8 cellular contexts compared by ENCODE assay signal in the genomic region with DNA sequence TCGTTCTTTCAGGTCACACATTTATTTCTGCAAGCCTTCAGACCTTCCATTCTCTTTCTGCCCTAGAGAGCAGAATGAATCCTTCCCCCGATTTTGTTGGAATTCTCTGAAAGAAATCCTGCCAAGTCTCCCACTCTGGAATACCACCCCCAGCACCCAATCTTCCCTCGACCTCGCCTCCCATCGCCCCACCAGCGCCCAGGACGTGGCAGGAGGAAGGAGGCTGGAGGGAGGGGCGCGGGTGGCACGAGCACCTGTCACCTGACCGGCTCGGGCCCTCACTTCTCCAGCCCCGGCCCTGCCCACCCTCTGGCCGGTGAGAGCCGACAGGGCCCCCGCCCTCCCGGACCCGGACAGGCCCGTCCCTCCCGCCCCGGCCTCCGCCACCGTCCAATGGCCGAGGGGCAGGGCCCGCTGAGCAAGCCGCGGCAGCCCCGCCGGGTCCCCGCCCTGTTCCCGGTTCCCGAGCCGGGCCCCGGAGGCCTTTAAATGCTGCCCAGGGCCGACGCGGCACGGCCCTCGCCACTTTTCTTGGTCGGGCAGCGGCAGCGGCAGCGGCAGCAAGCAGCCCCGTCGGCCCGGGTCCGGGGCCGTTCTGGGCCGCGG. TPM values are rescaled to one million over a fixed set of nuclear protein-coding genes. Genes with fewer than 3 reads are reported as not detected.
DNase-seq lines count a peak whose midpoint lies in the region; ATAC-seq and TF ChIP-seq lines count a peak whose summit lies in the region.

A gene (plus strand): TSS at position 453 of the 606 bp plus-strand sequence. CDS start 384 bp downstream, outside the sequence.

- H3K27me3 Mint-ChIP-seq in CD4-positive, CD25-positive, alpha-beta regulatory T cell: peaks cover 43% of the 10 kb centered on the region

- TF ChIP-seq CTCF in breast epithelium (IDR thresholded peaks at IDR 0.05): no peak

- H3K9ac ChIP-seq in iPS-20b (ENCODE audit: low read depth, low read length) (peak within 1 kb of the TSS; percentile 76), skeletal muscle satellite cell (ENCODE audit: low read depth, low read length) (peak within 1 kb of the TSS; percentile 82)

- peak; percentile 33 for TF ChIP-seq POLR2A in breast epithelium (IDR thresholded peaks at IDR 0.05)

- H3K4me1 ChIP-seq in CD4-positive, CD25-positive, alpha-beta regulatory T cell (ENCODE audit: control insufficient read depth, insufficient read depth, low read length, poor library complexity, severe bottlenecking): peaks cover 6% of the 10 kb centered on the region
- H3K4me1 ChIP-seq in breast epithelium (no peaks in the 10 kb centered on the region), iPS-20b (ENCODE audit: insufficient read depth, low read length) (peaks cover 29% of the 10 kb centered on the region; the same call in 1 of the 2 replicates), skeletal muscle satellite cell (ENCODE audit: control insufficient read depth, insufficient read depth, low read length) (peaks cover 12% of the 10 kb centered on the region)

- H3K4me3 Mint-ChIP-seq in CD4-positive, CD25-positive, alpha-beta regulatory T cell: peak within 1 kb of the TSS; percentile 83 to 91 (median 89)

- no peaks in the 10 kb centered on the region for H3K9me3 Mint-ChIP-seq in CD4-positive, CD25-positive, alpha-beta regulatory T cell

- peak in 2 of 3 donors; percentile 4 to 18 for DNase-seq in CD4-positive, CD25-positive, alpha-beta regulatory T cell
- DNase-seq in breast epithelium (ENCODE audit: low spot score in 2 of 2) (peak; percentile 76 to 77), GOT3 (lab: John Stamatoyannopoulos, UW) (no peak)

- peak within 1 kb of the TSS; percentile 87 for H3K4me2 ChIP-seq in skeletal muscle satellite cell (ENCODE audit: low read length)

- H3K36me3 Mint-ChIP-seq in CD4-positive, CD25-positive, alpha-beta regulatory T cell: no peaks in the 10 kb centered on the region

- H3K4me1 Mint-ChIP-seq in CD4-positive, CD25-positive, alpha-beta regulatory T cell: peaks cover 0 to 11% (median 6%) of the 10 kb centered on the region in 4 donors

- H3K27me3 ChIP-seq in CD4-positive, CD25-positive, alpha-beta regulatory T cell (ENCODE audit: control insufficient read depth, insufficient read depth, low read length): peaks cover 18% of the 10 kb centered on the region
- H3K27me3 ChIP-seq in breast epithelium: no peaks in the 10 kb centered on the region
- H3K27me3 ChIP-seq in iPS-20b (ENCODE audit: insufficient read depth, low read length): no peaks in the 10 kb centered on the region
- peaks cover 5% of the 10 kb centered on the region for H3K27me3 ChIP-seq in skeletal muscle satellite cell (ENCODE audit: control insufficient read depth, insufficient read depth, low read length)

- no peak within 1 kb of the TSS for H3K27ac ChIP-seq in CD4-positive, CD25-positive, alpha-beta regulatory T cell (ENCODE audit: insufficient read depth, low read length, poor library complexity, severe bottlenecking)
- H3K27ac ChIP-seq in breast epithelium (peak within 1 kb of the TSS; percentile 97 to 99), iPS-20b (ENCODE audit: low read length) (peak within 1 kb of the TSS; percentile 88)

- H3K36me3 ChIP-seq in CD4-positive, CD25-positive, alpha-beta regulatory T cell (ENCODE audit: control insufficient read depth, insufficient read depth, low read length): no peaks in the 10 kb centered on the region
- H3K36me3 ChIP-seq in breast epithelium (no peaks in the 10 kb centered on the region), iPS-20b (ENCODE audit: insufficient read depth, low read depth, low read length) (peaks cover 29% of the 10 kb centered on the region), skeletal muscle satellite cell (ENCODE audit: insufficient read depth, low read length) (no peaks in the 10 kb centered on the region)

- no peaks in the 10 kb centered on the region for H3K9me3 ChIP-seq in CD4-positive, CD25-positive, alpha-beta regulatory T cell (ENCODE audit: control insufficient read depth in 2 of 2, low read length in 2 of 2)
- no peaks in the 10 kb centered on the region for H3K9me3 ChIP-seq in breast epithelium
- H3K9me3 ChIP-seq in iPS-20b (ENCODE audit: insufficient read depth, low read depth, low read length): no peaks in the 10 kb centered on the region
- H3K9me3 ChIP-seq in skeletal muscle satellite cell (replicated peaks; ENCODE audit: low read length): no peaks in the 10 kb centered on the region

- intact Hi-C loops in breast epithelium (cut with DNase I; ENCODE audit: low total_unique reads): no loop called here

- peak within 1 kb of the TSS in 1 of 3 donors; percentile 12 for H3K27ac Mint-ChIP-seq in CD4-positive, CD25-positive, alpha-beta regulatory T cell

- peak within 1 kb of the TSS; percentile 59 for H3K4me3 ChIP-seq in CD4-positive, CD25-positive, alpha-beta regulatory T cell (ENCODE audit: low read depth, low read length)
- H3K4me3 ChIP-seq in breast epithelium: peak within 1 kb of the TSS; percentile 72 to 83 (median 83)
- H3K4me3 ChIP-seq in iPS-20b (ENCODE audit: low read length): peak within 1 kb of the TSS; percentile 88
- H3K4me3 ChIP-seq in skeletal muscle satellite cell (ENCODE audit: low read length): peak within 1 kb of the TSS; percentile 82

- peak; percentile 15 to 32 for ATAC-seq in CD4-positive, CD25-positive, alpha-beta regulatory T cell (ENCODE audit: low read depth in 2 of 2)
- ATAC-seq in GM18868 (IDR thresholded peaks at IDR 0.05; ENCODE audit: unreplicated experiment): peak; percentile 61
- ATAC-seq in HG03066 (IDR thresholded peaks at IDR 0.05; ENCODE audit: low read depth, unreplicated experiment): peak; percentile 53

TF ChIP-seq in PFSK-1, 5 proteins besides CTCF, POLR2A, EP300 and RAD21:
- peak; percentile 26; the same call in 1 of the 2 replicates for TF ChIP-seq POLR2AphosphoS5 (IDR thresholded peaks at IDR 0.05; ENCODE audit: low read depth, low read length)
- TF ChIP-seq, protein P1, sequence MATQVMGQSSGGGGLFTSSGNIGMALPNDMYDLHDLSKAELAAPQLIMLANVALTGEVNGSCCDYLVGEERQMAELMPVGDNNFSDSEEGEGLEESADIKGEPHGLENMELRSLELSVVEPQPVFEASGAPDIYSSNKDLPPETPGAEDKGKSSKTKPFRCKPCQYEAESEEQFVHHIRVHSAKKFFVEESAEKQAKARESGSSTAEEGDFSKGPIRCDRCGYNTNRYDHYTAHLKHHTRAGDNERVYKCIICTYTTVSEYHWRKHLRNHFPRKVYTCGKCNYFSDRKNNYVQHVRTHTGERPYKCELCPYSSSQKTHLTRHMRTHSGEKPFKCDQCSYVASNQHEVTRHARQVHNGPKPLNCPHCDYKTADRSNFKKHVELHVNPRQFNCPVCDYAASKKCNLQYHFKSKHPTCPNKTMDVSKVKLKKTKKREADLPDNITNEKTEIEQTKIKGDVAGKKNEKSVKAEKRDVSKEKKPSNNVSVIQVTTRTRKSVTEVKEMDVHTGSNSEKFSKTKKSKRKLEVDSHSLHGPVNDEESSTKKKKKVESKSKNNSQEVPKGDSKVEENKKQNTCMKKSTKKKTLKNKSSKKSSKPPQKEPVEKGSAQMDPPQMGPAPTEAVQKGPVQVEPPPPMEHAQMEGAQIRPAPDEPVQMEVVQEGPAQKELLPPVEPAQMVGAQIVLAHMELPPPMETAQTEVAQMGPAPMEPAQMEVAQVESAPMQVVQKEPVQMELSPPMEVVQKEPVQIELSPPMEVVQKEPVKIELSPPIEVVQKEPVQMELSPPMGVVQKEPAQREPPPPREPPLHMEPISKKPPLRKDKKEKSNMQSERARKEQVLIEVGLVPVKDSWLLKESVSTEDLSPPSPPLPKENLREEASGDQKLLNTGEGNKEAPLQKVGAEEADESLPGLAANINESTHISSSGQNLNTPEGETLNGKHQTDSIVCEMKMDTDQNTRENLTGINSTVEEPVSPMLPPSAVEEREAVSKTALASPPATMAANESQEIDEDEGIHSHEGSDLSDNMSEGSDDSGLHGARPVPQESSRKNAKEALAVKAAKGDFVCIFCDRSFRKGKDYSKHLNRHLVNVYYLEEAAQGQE (IDR thresholded peaks at IDR 0.05; ENCODE audit: insufficient read depth in 1 of 2, low read depth in 2 of 2, low read length in 2 of 2): no peak
TF ChIP-seq in PFSK-1: peak in this region for 1.

RNA-seq across cellular contexts. Expression of the gene that starts here (rescaled TPM):
- 5.4 TPM for total RNA-seq in CD4-positive, CD25-positive, alpha-beta regulatory T cell
- under 1 TPM in 2 of 4 donors, not detected in 2; 0.11 to 0.28 TPM for polyA plus RNA-seq in CD4-positive, CD25-positive, alpha-beta regulatory T cell
- polyA plus RNA-seq in PFSK-1 (2012; ENCODE audit: insufficient read length, low read depth): 8.4 TPM
- total RNA-seq in breast epithelium: 10 to 100 TPM in 2 of 3 donors, 1 to 10 TPM in 1; 9.4 to 16.7 (median 16.5) TPM
- total RNA-seq in skeletal muscle satellite cell (2012; rRNA removed): 3.0 and 3.3 TPM in 2 replicates
